Comparison of ENCODE assay signal across 8 cellular contexts in the genomic region with DNA sequence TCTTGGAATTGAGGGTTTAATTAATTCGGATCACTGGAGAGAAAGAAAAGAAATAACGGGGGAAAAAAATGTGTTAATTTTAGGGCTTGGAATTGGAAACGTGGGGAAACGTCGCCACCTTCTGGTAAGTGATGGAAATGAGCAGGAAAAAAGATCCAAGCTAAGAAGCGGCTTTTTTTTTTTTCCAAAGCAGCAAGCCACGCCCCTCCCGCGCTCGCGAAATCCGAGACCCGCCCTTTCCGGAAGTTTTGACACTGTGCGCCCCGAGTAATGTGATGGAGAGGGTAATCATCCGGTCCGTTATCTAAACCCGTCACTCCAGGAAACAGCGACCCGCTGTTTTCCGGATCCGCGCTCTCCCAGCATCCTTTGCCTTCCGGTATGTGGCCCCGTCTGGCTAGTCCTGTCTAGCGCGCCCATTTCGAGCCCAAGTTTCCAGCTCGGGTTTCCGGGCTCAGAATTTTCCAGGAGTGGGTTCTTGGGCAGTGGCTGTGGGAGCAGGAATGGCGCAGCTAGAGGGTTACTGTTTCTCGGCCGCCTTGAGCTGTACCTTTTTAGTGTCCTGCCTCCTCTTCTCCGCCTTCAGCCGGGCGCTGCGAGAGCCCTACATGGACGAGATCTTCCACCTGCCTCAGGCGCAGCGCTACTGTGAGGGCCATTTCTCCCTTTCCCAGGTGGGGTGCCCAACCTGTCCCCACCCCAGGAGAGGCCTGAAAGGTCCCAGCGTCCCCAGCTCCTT. TPM values are rescaled to one million over a fixed set of nuclear protein-coding genes. Genes with fewer than 3 reads are reported as not detected.
A peak's percentile ranks its signal among the peaks of the same experiment; 100 is the strongest.
DNase-seq lines count a peak whose midpoint lies in the region; ATAC-seq and TF ChIP-seq lines count a peak whose summit lies in the region.

A gene with protein sequence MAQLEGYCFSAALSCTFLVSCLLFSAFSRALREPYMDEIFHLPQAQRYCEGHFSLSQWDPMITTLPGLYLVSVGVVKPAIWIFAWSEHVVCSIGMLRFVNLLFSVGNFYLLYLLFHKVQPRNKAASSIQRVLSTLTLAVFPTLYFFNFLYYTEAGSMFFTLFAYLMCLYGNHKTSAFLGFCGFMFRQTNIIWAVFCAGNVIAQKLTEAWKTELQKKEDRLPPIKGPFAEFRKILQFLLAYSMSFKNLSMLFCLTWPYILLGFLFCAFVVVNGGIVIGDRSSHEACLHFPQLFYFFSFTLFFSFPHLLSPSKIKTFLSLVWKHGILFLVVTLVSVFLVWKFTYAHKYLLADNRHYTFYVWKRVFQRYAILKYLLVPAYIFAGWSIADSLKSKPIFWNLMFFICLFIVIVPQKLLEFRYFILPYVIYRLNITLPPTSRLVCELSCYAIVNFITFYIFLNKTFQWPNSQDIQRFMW (plus strand): TSS at position 384 of the 739 bp plus-strand sequence. CDS start 120 bp downstream, at position 504.

- H3K4me1 ChIP-seq in adipocyte (ENCODE audit: control insufficient read depth, insufficient read depth, low read length) (peaks cover 3% of the 10 kb centered on the region), upper lobe of right lung (peaks cover 4% of the 10 kb centered on the region)

- peak within 1 kb of the TSS; percentile 88 for H3K9ac ChIP-seq in adipocyte (ENCODE audit: low read length)

- H3K9me3 ChIP-seq in adipocyte (ENCODE audit: control insufficient read depth, low read length) (no peaks in the 10 kb centered on the region), upper lobe of right lung (no peaks in the 10 kb centered on the region)

- TF ChIP-seq CTCF in GM12865 (IDR thresholded peaks at IDR 0.05; ENCODE audit: insufficient read depth, low read depth, low read length, missing control alignments) (peak; percentile 45), upper lobe of right lung (IDR thresholded peaks at IDR 0.05) (peak; percentile 73)

- intact Hi-C loops in cardiac septum (cut with DNase I) (loop anchor here (5.0 kb wide), 1 partner anchor 179 kb away; no protein-coding TSS in a partner anchor), posterior cingulate gyrus (cut with DNase I) (loop anchor here (1.0 kb wide), 1 partner anchor 178 kb away; no protein-coding TSS in a partner anchor), upper lobe of right lung (cut with DNase I) (no loop called here)

- DNase-seq in GM12865 (ENCODE audit: low read depth): peak; percentile 97
- peak; percentile 96 for DNase-seq in NCI-H1092 treated with DMSO at 0.1 percent for 48 hours (lab: John Stamatoyannopoulos, UW)
- DNase-seq in SW480 (ENCODE audit: low spot score): peak; percentile 93
- peak; percentile 99 for DNase-seq in adipocyte (ENCODE audit: low read depth)
- peak; percentile 94 for DNase-seq in cardiac septum (ENCODE audit: low spot score)
- peak; percentile 87 to 99 (median 92) for DNase-seq in posterior cingulate gyrus
- peak; percentile 93 for DNase-seq in upper lobe of right lung

- H3K36me3 ChIP-seq in adipocyte (ENCODE audit: control insufficient read depth, insufficient read depth, low read length, severe bottlenecking) (no peaks in the 10 kb centered on the region), upper lobe of right lung (no peaks in the 10 kb centered on the region)

- no peaks in the 10 kb centered on the region for H3K27me3 ChIP-seq in adipocyte (replicated peaks; ENCODE audit: control insufficient read depth, insufficient read depth, low read length)
- H3K27me3 ChIP-seq in upper lobe of right lung: no peaks in the 10 kb centered on the region

- peak; percentile 100 for ATAC-seq in HG02623 (IDR thresholded peaks at IDR 0.05; ENCODE audit: unreplicated experiment)
- ATAC-seq in upper lobe of right lung: peak; percentile 100

- H3K27ac ChIP-seq in upper lobe of right lung: peak within 1 kb of the TSS; percentile 90

- H3K4me3 ChIP-seq in GM12865 (ENCODE audit: low read depth, low read length): peak within 1 kb of the TSS; percentile 80
- H3K4me3 ChIP-seq in adipocyte (ENCODE audit: low read length): peak within 1 kb of the TSS; percentile 92
- H3K4me3 ChIP-seq in upper lobe of right lung: peak within 1 kb of the TSS; percentile 81

RNA-seq across cellular contexts. Expression of the gene that starts here (rescaled TPM):
- total RNA-seq in cardiac septum: 5.5 TPM
- 9.6 TPM for total RNA-seq in upper lobe of right lung

Comparison
In these comparisons a context has a peak if more than half of its experiments do, and no peak if none do; other contexts are left out.
1. Peak in every context shown above with its lines: DNase-seq, ATAC-seq, H3K4me3 ChIP-seq and H3K27ac ChIP-seq.